ENCODE assay signal across 8 cellular contexts in the genomic region with DNA sequence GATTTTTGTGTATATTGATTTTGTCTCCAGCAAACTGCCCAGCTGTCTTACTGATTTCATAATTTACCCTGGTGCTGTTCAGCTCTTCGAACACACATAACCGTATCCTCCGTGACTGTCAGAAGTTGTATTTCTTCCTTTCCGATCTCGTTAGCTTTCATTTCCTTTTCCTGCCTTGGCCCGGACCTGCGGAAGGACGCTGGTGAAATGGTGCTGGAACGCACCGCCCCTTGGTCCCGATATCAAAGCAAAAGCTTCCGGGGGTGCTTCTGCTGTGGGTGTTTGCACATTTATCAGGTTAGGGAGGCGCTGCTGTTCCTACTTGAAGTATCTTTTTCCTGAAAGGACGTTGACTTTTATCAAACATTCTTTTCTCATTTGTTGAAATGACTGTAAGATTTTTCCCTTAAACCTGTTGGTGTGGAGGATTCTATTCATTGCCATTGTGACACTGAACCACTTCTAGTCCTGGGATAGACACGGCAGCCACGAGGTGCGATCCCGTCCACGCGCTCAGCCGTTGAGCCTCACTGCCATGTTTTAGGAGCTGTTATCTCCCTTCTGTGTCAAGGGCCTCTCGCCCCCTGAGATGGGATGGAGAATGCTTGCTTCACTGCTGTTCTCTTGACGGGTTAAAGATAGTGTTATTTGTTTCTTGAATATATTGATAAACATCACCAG.
DNase-seq lines count a peak whose midpoint lies in the region; ATAC-seq, FAIRE-seq and TF ChIP-seq lines count a peak whose summit lies in the region.

No MANE protein-coding gene starts in this region.

- peaks cover 2% of the 10 kb centered on the region for H3K9me1 ChIP-seq in K562 (ENCODE audit: control insufficient read depth, insufficient read depth, low read length)

- peak overlapping the region in 1 of 2 experiments; percentile 68; a peak in 1 of 4 replicates for H3K9ac ChIP-seq in K562 (ENCODE audit: insufficient read depth in 1 of 2, low read depth in 2 of 2, low read length in 2 of 2)

- DNase-seq in activated gamma-delta T cell treated with Interleukin-2 at 50 U/mL for 16 hours (peak; percentile 31), activated gamma-delta T cell (lab: John Stamatoyannopoulos, UW) (no peak), K562 (ENCODE audit: extremely low read depth in 1 of 4, low spot score in 3 of 4) (peak in 2 of 4 experiments; percentile 44 to 61), mesothelial cell of epicardium (ENCODE audit: low spot score in 2 of 2, unreplicated experiment in 2 of 2) (no peak), upper lobe of right lung (peak; percentile 62), NCI-H187 treated with DMSO at 0.1 percent for 48 hours (lab: John Stamatoyannopoulos, UW) (no peak), foreskin keratinocyte (no peak), kidney glomerular epithelial cell (lab: John Stamatoyannopoulos, UW) (no peak)

- peaks cover 40% of the 10 kb centered on the region for H3K4me1 Mint-ChIP-seq in mesothelial cell of epicardium

- WGBS in K562 (ENCODE audit: insufficient coverage, low coverage, missing lambda C conversion rate): 5% methylated on average over 23 of the region's 23 CpGs

- POLR2A ChIA-PET in K562 (lab: Yijun Ruan, JAX): no interaction called here

- TF ChIP-seq CTCF in K562 (IDR thresholded peaks at IDR 0.05 in 2 of 3, conservative IDR thresholded peaks at IDR 0.05 in 1 of 3; ENCODE audit: insufficient read depth in 2 of 3, low read depth in 1 of 3, low read length in 3 of 3) (no peak), mesothelial cell of epicardium (IDR thresholded peaks at IDR 0.05; ENCODE audit: unreplicated experiment) (no peak), upper lobe of right lung (IDR thresholded peaks at IDR 0.05) (no peak), foreskin keratinocyte (conservative IDR thresholded peaks at IDR 0.05) (no peak)

- H3K27me3 ChIP-seq in K562 (ENCODE audit: control insufficient read depth in 2 of 2, insufficient read depth in 2 of 2, low read length in 2 of 2) (peaks cover 54 to 86% of the 10 kb centered on the region in 2 experiments), upper lobe of right lung (peaks cover 18% of the 10 kb centered on the region), foreskin keratinocyte (no peaks in the 10 kb centered on the region)

- peak overlapping the region; percentile 36 for H3K4me3 Mint-ChIP-seq in mesothelial cell of epicardium

- FAIRE-seq in K562 (lab: Jason Lieb, UNC): peak; percentile 92

- H3K27me3 Mint-ChIP-seq in mesothelial cell of epicardium (ENCODE audit: low read depth): peaks cover 6% of the 10 kb centered on the region

- peak overlapping the region; percentile 67 for H3K27ac Mint-ChIP-seq in mesothelial cell of epicardium

- no peak overlapping the region for H3K4me3 ChIP-seq in K562
- peak overlapping the region; percentile 44 for H3K4me3 ChIP-seq in upper lobe of right lung

- H2AFZ ChIP-seq in K562 (ENCODE audit: low read depth, low read length): peak overlapping the region; percentile 73

- peak overlapping the region; percentile 64 for H3K4me2 ChIP-seq in K562 (ENCODE audit: insufficient read depth, low read length)

- H3K27ac ChIP-seq in K562 (ENCODE audit: extremely low read depth, low read depth, low read length): no peak overlapping the region
- H3K27ac ChIP-seq in upper lobe of right lung: peak overlapping the region; percentile 26
- H3K27ac ChIP-seq in foreskin keratinocyte: no peak overlapping the region

- in situ Hi-C loops in K562 (cut with MboI): no loop called here

- H3K9me3 ChIP-seq in K562 (replicated peaks; ENCODE audit: control insufficient read depth, insufficient read depth, low read depth, low read length) (0 out of 2 replicates have a peak, but pooled peaks cover 4% of the 10 kb centered on the region), upper lobe of right lung (no peaks in the 10 kb centered on the region)

- H3K36me3 ChIP-seq in K562 (ENCODE audit: control insufficient read depth, insufficient read depth, low read length) (no peaks in the 10 kb centered on the region), upper lobe of right lung (no peaks in the 10 kb centered on the region)

- H3K79me2 ChIP-seq in K562 (ENCODE audit: control insufficient read depth, insufficient read depth, low read length): no peaks in the 10 kb centered on the region

- intact Hi-C loops in K562 (cut with micrococcal nuclease): no loop called here
- intact Hi-C loops in upper lobe of right lung (cut with DNase I): no loop called here

- peaks cover 10 to 26% of the 10 kb centered on the region in 2 experiments for H3K4me1 ChIP-seq in K562 (replicated peaks in 1 of 2; ENCODE audit: control insufficient read depth in 2 of 2, insufficient read depth in 2 of 2, low read length in 2 of 2)
- H3K4me1 ChIP-seq in upper lobe of right lung: peaks cover 11% of the 10 kb centered on the region
- H3K4me1 ChIP-seq in foreskin keratinocyte: peaks cover 22% of the 10 kb centered on the region

- BruUV-seq in K562 (replicated peaks; lab: Mats Ljungman, UMichigan): no TSS peak

- TF ChIP-seq POLR2A in K562 (conservative IDR thresholded peaks at IDR 0.05): no peak

- no peak for TF ChIP-seq RAD21 in K562 (CRISPR knock-in tag; conservative IDR thresholded peaks at IDR 0.05 in 1 of 2, IDR thresholded peaks at IDR 0.05 in 1 of 2)

- CTCF ChIA-PET in K562 (lab: Yijun Ruan, JAX; ENCODE audit: low intra/inter-chr PET ratio): no interaction called here

- H3K9me3 Mint-ChIP-seq in mesothelial cell of epicardium: peaks cover 4% of the 10 kb centered on the region

- TF ChIP-seq EP300 in K562 (IDR thresholded peaks at IDR 0.05; ENCODE audit: low read length): no peak; the same call in 1 of the 2 replicates

- no peaks in the 10 kb centered on the region; the same call in 1 of the 2 replicates for H4K20me1 ChIP-seq in K562 (replicated peaks; ENCODE audit: control insufficient read depth, insufficient read depth, low read length)

- ATAC-seq in K562 (peak; percentile 81), upper lobe of right lung (peak; percentile 63), foreskin keratinocyte (no peak)

- H3K36me3 Mint-ChIP-seq in mesothelial cell of epicardium: peaks cover 2% of the 10 kb centered on the region

TF ChIP-seq in K562, 482 proteins besides CTCF, POLR2A, EP300 and RAD21 (continues in another document):
- TF ChIP-seq, protein P1, sequence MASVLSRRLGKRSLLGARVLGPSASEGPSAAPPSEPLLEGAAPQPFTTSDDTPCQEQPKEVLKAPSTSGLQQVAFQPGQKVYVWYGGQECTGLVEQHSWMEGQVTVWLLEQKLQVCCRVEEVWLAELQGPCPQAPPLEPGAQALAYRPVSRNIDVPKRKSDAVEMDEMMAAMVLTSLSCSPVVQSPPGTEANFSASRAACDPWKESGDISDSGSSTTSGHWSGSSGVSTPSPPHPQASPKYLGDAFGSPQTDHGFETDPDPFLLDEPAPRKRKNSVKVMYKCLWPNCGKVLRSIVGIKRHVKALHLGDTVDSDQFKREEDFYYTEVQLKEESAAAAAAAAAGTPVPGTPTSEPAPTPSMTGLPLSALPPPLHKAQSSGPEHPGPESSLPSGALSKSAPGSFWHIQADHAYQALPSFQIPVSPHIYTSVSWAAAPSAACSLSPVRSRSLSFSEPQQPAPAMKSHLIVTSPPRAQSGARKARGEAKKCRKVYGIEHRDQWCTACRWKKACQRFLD (CRISPR knock-in tag; IDR thresholded peaks at IDR 0.05): peak; percentile 47; the same call in 1 of the 2 replicates
- TF ChIP-seq, protein P2, sequence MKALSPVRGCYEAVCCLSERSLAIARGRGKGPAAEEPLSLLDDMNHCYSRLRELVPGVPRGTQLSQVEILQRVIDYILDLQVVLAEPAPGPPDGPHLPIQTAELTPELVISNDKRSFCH (CRISPR knock-in tag; IDR thresholded peaks at IDR 0.05): no peak
- TF ChIP-seq, protein P2 (tag; IDR thresholded peaks at IDR 0.05): 0 out of 2 replicates have a peak, but pooled peaks have one; percentile 30
- TF ChIP-seq ZNF436 (CRISPR knock-in tag; IDR thresholded peaks at IDR 0.05): no peak
- TF ChIP-seq ARNT (IDR thresholded peaks at IDR 0.05): no peak
- TF ChIP-seq, protein P3, sequence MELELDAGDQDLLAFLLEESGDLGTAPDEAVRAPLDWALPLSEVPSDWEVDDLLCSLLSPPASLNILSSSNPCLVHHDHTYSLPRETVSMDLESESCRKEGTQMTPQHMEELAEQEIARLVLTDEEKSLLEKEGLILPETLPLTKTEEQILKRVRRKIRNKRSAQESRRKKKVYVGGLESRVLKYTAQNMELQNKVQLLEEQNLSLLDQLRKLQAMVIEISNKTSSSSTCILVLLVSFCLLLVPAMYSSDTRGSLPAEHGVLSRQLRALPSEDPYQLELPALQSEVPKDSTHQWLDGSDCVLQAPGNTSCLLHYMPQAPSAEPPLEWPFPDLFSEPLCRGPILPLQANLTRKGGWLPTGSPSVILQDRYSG (tag; conservative IDR thresholded peaks at IDR 0.05; ENCODE audit: low read depth): no peak
- no peak for TF ChIP-seq CEBPG (CRISPR knock-in tag; IDR thresholded peaks at IDR 0.05)
- no peak for TF ChIP-seq CEBPG (tag; conservative IDR thresholded peaks at IDR 0.05 in 1 of 2, IDR thresholded peaks at IDR 0.05 in 1 of 2)
- peak; percentile 74 for TF ChIP-seq MYC (IDR thresholded peaks at IDR 0.05; ENCODE audit: low read depth, low read length)
- no peak for TF ChIP-seq MYC (CRISPR knock-in tag; IDR thresholded peaks at IDR 0.05; ENCODE audit: borderline replicate concordance, low read depth)
- no peak for TF ChIP-seq NR2C2 (CRISPR knock-in tag; IDR thresholded peaks at IDR 0.05)
- peak; percentile 87 for TF ChIP-seq NR2C2 (tag; IDR thresholded peaks at IDR 0.05)
- TF ChIP-seq POLR3A (IDR thresholded peaks at IDR 0.05; ENCODE audit: borderline replicate concordance, extremely low read depth, insufficient read depth, insufficient read length): no peak
- TF ChIP-seq, protein P4, sequence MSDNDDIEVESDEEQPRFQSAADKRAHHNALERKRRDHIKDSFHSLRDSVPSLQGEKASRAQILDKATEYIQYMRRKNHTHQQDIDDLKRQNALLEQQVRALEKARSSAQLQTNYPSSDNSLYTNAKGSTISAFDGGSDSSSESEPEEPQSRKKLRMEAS (CRISPR knock-in tag; IDR thresholded peaks at IDR 0.05): peak; percentile 67; the same call in 1 of the 2 replicates
- TF ChIP-seq, protein P5, sequence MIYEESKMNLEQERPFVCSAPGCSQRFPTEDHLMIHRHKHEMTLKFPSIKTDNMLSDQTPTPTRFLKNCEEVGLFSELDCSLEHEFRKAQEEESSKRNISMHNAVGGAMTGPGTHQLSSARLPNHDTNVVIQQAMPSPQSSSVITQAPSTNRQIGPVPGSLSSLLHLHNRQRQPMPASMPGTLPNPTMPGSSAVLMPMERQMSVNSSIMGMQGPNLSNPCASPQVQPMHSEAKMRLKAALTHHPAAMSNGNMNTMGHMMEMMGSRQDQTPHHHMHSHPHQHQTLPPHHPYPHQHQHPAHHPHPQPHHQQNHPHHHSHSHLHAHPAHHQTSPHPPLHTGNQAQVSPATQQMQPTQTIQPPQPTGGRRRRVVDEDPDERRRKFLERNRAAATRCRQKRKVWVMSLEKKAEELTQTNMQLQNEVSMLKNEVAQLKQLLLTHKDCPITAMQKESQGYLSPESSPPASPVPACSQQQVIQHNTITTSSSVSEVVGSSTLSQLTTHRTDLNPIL (CRISPR knock-in tag; IDR thresholded peaks at IDR 0.05): no peak

Comparison
In these comparisons a context has a peak if more than half of its experiments do, and no peak if none do; other contexts are left out.
1. DNase-seq: peak in activated gamma-delta T cell treated with Interleukin-2 at 50 U/mL for 16 hours (single experiment) and upper lobe of right lung (single experiment); none in activated gamma-delta T cell (single experiment), mesothelial cell of epicardium (0 of 2), NCI-H187 treated with DMSO at 0.1 percent for 48 hours (single experiment), foreskin keratinocyte (0 of 2) and kidney glomerular epithelial cell (single experiment).